Comparison of ENCODE assay signal across 2 cellular contexts in the genomic region with DNA sequence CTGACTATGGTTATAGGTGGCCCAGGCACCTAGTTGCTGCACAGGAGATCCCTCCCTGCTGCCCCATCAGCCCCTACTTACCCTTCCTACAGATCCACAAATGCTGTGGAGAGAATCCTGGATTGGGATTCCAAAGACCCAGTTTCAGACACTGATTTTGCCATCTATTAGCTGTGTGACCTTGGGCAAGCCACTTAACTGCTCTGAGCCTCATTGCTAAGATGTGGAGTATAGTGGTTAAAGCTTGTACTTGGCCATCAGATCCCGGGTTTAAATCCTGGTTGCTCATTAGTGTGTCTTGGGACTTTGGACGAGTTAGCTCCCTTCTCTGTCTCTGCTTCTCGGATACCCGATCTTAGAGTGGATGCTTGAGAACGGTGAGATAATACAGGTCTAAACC.
A peak's percentile ranks its signal among the peaks of the same experiment; 100 is the strongest.
TF ChIP-seq lines count a peak whose summit lies in the region.

No MANE protein-coding gene starts in this region.

TF ChIP-seq in HepG2, 621 proteins besides CTCF, POLR2A, EP300 and RAD21:
- TF ChIP-seq ZFP1 (CRISPR knock-in tag; IDR thresholded peaks at IDR 0.05) (no peak), ZNF768 (CRISPR knock-in tag; IDR thresholded peaks at IDR 0.05) (peak; percentile 56; the same call in 1 of the 2 replicates)

TF ChIP-seq in K562, 482 proteins besides CTCF, POLR2A, EP300 and RAD21:
- TF ChIP-seq RBM25 (IDR thresholded peaks at IDR 0.05; ENCODE audit: low read depth, low read length, severe bottlenecking) (peak; percentile 75), U2AF2 (optimal IDR thresholded peaks at IDR 0.05; ENCODE audit: low read depth, low read length) (no peak), ZFP36 (IDR thresholded peaks at IDR 0.05; ENCODE audit: low read depth, low read length, partially characterized antibody) (peak; percentile 60)
